In the genomic region with DNA sequence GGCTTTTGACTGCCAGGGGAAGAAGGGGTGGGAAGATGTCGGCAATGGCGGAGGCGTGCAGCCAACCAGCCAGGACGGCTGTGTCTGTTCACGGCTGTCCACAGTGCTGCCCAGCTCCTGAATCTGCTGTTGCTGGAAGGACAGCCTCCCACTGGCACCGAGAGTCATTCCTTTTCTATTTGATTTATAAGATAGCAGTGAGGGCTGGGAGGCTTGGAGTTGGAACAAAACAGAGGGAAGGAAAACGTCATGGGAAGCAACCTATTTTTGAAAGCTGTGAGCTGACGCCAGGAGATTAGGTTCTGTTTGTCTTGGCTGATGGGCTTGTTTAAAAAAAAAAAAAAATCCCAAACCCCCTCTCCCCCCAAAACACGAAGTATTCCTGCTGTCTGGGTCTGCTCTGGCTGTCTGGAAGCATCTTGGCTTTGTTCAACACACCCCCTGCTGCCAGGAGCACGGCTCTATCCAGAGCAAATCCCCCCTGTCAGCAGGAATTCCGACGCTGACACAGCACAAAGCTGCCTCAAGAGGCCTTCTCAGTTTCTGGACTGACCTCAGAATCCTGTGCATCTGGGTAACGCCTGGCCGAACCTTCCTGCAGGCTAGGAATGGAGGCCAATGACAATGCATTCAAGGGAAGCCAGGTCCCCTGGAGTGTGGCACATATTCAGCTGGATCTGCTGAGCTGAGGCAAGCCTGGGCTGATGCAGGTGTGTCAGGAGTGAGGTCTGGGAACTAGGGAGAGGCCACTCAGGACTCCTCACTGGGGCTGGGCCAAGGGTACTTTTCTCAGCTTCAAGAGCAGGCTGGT, we compare ENCODE assay signal across 8 cellular contexts. TPM values are rescaled to one million over a fixed set of nuclear protein-coding genes. Genes with fewer than 3 reads are reported as not detected.
DNase-seq lines count a peak whose midpoint lies in the region; ATAC-seq and TF ChIP-seq lines count a peak whose summit lies in the region.

No MANE protein-coding gene starts in this region.

- ATAC-seq in right lobe of liver (peak; percentile 83 to 90 (median 90)), GM21423 (IDR thresholded peaks at IDR 0.05; ENCODE audit: unreplicated experiment) (no peak)

- DNase-seq in NCI-H1092 (lab: John Stamatoyannopoulos, UW) (peak; percentile 38), cortex of kidney (lab: John Stamatoyannopoulos, UW) (peak; percentile 27), right lobe of liver (peak; percentile 66 to 89 (median 86)), suprapubic skin (ENCODE audit: low spot score in 2 of 2) (peak in 1 of 2 donors; percentile 75), SIG-M5 treated with dmso at 0.1 percent for 504 hours (lab: John Stamatoyannopoulos, UW; ENCODE audit: unreplicated experiment) (no peak)
- DNase-seq in activated CD4-positive, CD25-positive, alpha-beta regulatory T cell (lab: John Stamatoyannopoulos, UW), result no peak
- DNase-seq in stimulated activated CD4-positive, alpha-beta T cell treated with anti-CD3 and anti-CD28 coated beads, Interleukin-15, amount 100 ng/mL, for 24 hours, result no peak

- TF ChIP-seq POLR2A in right lobe of liver (IDR thresholded peaks at IDR 0.05), result peak; percentile 28
- TF ChIP-seq POLR2A in suprapubic skin (IDR thresholded peaks at IDR 0.05), result no peak

- peaks cover 0 to 33% (median 16%) of the 10 kb centered on the region in 4 donors for H3K4me1 ChIP-seq in right lobe of liver
- H3K4me1 ChIP-seq in suprapubic skin, result peaks cover 33% of the 10 kb centered on the region

- H3K27ac ChIP-seq in right lobe of liver (peak overlapping the region; percentile 64 to 91 (median 88)), suprapubic skin (peak overlapping the region; percentile 88)

- TF ChIP-seq CTCF in right lobe of liver (IDR thresholded peaks at IDR 0.05) (no peak), suprapubic skin (IDR thresholded peaks at IDR 0.05) (no peak)

- TF ChIP-seq EP300 in suprapubic skin (IDR thresholded peaks at IDR 0.05), result no peak

- H3K4me3 ChIP-seq in right lobe of liver, result peak overlapping the region in 1 of 3 donors; percentile 10
- no peak overlapping the region for H3K4me3 ChIP-seq in suprapubic skin

- H3K36me3 ChIP-seq in right lobe of liver, result peaks cover 0 to 10% (median 0%) of the 10 kb centered on the region in 4 donors
- H3K36me3 ChIP-seq in suprapubic skin, result peaks cover 49% of the 10 kb centered on the region

- no peaks in the 10 kb centered on the region for H3K9me3 ChIP-seq in right lobe of liver
- H3K9me3 ChIP-seq in suprapubic skin, result no peaks in the 10 kb centered on the region

- H3K27me3 ChIP-seq in right lobe of liver (no peaks in the 10 kb centered on the region), suprapubic skin (no peaks in the 10 kb centered on the region)

- intact Hi-C loops in right lobe of liver (cut with DNase I), result no loop called here

- 19% methylated on average over 12 of the region's 14 CpGs for WGBS in right lobe of liver (ENCODE audit: insufficient coverage, low coverage, low lambda C conversion rate, missing lambda C conversion rate)
- WGBS in suprapubic skin, result 16% methylated on average over 14 of the region's 14 CpGs

RNA-seq across cellular contexts. Expression of gene SREBF1, which starts 41.0 kb away (rescaled TPM):
- total RNA-seq in right lobe of liver (100 to 1,000 TPM in 4 of 6 experiments, 10 to 100 TPM in 2; 63.8 to 246 (median 173) TPM), suprapubic skin (100 to 1,000 TPM in 2 of 4 donors, 10 to 100 TPM in 2; 78.1 to 124 (median 91.7) TPM)

Comparison
In these comparisons a context has a peak if more than half of its experiments do, and no peak if none do; other contexts are left out.
1. DNase-seq: peak in NCI-H1092 (single experiment), cortex of kidney (single experiment) and right lobe of liver (3 of 3); none in activated CD4-positive, CD25-positive, alpha-beta regulatory T cell (0 of 4), stimulated activated CD4-positive, alpha-beta T cell treated with anti-CD3 and anti-CD28 coated beads, Interleukin-15, amount 100 ng/mL, for 24 hours (single experiment) and SIG-M5 treated with dmso at 0.1 percent for 504 hours (single experiment).